ENCODE assay signal across 8 cellular contexts in the genomic region with DNA sequence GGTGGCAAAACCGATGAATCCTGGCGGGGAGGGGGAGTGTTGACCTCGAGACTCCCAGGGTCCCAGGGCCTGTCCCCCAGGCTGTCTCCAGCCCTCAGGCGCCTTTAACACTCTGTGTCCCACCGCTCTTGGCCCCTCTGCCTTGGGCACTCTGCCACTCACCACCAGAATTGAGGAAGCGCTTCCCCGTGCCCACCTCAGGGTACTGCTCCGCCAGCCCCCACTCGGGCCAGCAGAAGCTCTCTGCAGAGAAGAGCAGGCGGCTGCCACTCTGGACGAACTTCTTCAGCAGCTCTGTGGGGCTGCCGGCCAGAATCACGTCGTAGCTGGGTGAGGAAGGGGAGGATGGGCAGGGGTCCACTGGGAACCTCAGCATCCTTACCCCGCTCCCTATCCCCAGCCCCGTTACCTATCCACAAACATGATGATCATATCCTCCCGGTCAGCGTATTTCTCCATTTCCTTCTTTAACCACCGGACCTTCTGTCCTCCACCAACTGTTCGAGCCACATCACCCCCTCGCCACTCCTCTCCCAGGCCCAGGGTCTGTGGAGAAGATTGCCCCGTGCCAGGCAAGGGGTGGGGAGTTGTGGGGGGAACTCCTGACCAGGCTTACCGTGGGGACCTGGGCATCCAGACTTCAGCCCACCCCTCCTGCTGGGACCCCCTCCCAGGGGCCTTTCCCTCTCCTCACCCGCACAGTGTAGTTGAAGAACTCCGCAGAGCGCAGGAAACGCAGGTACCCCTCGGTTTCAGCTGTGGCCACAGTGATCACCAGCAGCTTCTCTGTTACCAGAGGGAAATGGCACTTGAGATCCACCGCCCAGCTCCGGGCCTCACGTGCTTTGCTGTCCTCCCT. TPM values are rescaled to one million over a fixed set of nuclear protein-coding genes. Genes with fewer than 3 reads are reported as not detected.
DNase-seq lines count a peak whose midpoint lies in the region; ATAC-seq and TF ChIP-seq lines count a peak whose summit lies in the region.

No MANE protein-coding gene starts in this region.

- no peak for TF ChIP-seq CTCF in Panc1 (IDR thresholded peaks at IDR 0.05)
- no peak for TF ChIP-seq CTCF in epithelial cell of proximal tubule (conservative IDR thresholded peaks at IDR 0.05; ENCODE audit: low read depth, low read length)
- TF ChIP-seq CTCF in ovary (IDR thresholded peaks at IDR 0.05): no peak

- H3K36me3 ChIP-seq in Panc1 (ENCODE audit: control insufficient read depth, insufficient read depth, low read length) (no peaks in the 10 kb centered on the region; the same call in 1 of the 2 replicates), ovary (no peaks in the 10 kb centered on the region)

- WGBS in ovary, 3 donors: 60 to 64% (median 63%) methylated on average over 31 of the region's 31 CpGs

- H3K27ac ChIP-seq in Panc1 (ENCODE audit: low read length) (peak overlapping the region; percentile 95), ovary (no peak overlapping the region)

- CTCF ChIA-PET in Panc1 (lab: Charles Lee): interaction anchor here (0.5 to 0.8 kb wide), 2 partner anchors 11 to 28 kb away, joined by 3 to 7 read pairs; no protein-coding TSS in a partner anchor

- peaks cover 13% of the 10 kb centered on the region for H3K4me1 ChIP-seq in Panc1 (ENCODE audit: control insufficient read depth, insufficient read depth, low read length)
- peaks cover 12% of the 10 kb centered on the region for H3K4me1 ChIP-seq in ovary (ENCODE audit: insufficient read depth)

- TF ChIP-seq POLR2A in ovary (IDR thresholded peaks at IDR 0.05): no peak

- H3K4me3 ChIP-seq in Panc1 (ENCODE audit: low read depth in 2 of 2, low read length in 2 of 2) (peak overlapping the region; percentile 85 to 97), epithelial cell of proximal tubule (ENCODE audit: low read depth, low read length) (peak overlapping the region; percentile 68), ovary (peak overlapping the region; percentile 86)

- in situ Hi-C loops in Panc1 (cut with HindIII; ENCODE audit: low pct_unique_long_range_greater_than_20kb, low sequenced_read_pairs): no loop called here

- H3K27me3 ChIP-seq in Panc1 (ENCODE audit: control insufficient read depth, insufficient read depth, low read length) (no peaks in the 10 kb centered on the region), ovary (no peaks in the 10 kb centered on the region)

- DNase-seq in GF-D8 (lab: John Stamatoyannopoulos, UW) (peak; percentile 25), Panc1 (ENCODE audit: low read depth, low spot score) (no peak), epithelial cell of proximal tubule (ENCODE audit: low read depth) (no peak), ovary (no peak), ecto neural progenitor cell (ENCODE audit: low spot score) (no peak)

- TF ChIP-seq EP300 in ovary (IDR thresholded peaks at IDR 0.05): no peak

- POLR2A ChIA-PET in Panc1 (lab: Charles Lee): no interaction called here

- intact Hi-C loops in Panc1 (cut with micrococcal nuclease; ENCODE audit: unreplicated experiment): no loop called here
- intact Hi-C loops in ovary (cut with DNase I): no loop called here

- TSS peak; percentile 80 for BruUV-seq in Panc1 (replicated peaks; lab: Mats Ljungman, UMichigan)

- H3K9me3 ChIP-seq in Panc1 (ENCODE audit: control insufficient read depth, insufficient read depth, low read depth, low read length): no peaks in the 10 kb centered on the region
- no peaks in the 10 kb centered on the region for H3K9me3 ChIP-seq in ovary

- ATAC-seq in Panc1: no peak
- no peak for ATAC-seq in GM21381 (IDR thresholded peaks at IDR 0.05; ENCODE audit: unreplicated experiment)
- no peak for ATAC-seq in HG02610 (IDR thresholded peaks at IDR 0.05; ENCODE audit: unreplicated experiment)
- ATAC-seq in HG03045 (IDR thresholded peaks at IDR 0.05; ENCODE audit: unreplicated experiment): no peak

RNA-seq across cellular contexts. Expression of a gene that starts 1.2 kb away (rescaled TPM):
- 93.0 TPM for total RNA-seq in Panc1 (2021; ENCODE audit: unreplicated experiment)
- polyA plus RNA-seq in Panc1 (2012; ENCODE audit: insufficient read length): 122 TPM
- 75.0 and 78.3 TPM in 2 replicates for total RNA-seq in epithelial cell of proximal tubule
- 10 to 100 TPM; 14.2 to 51.9 (median 38.5) TPM for total RNA-seq in ovary
- 10 to 100 TPM; 27.0 to 41.5 TPM for polyA plus RNA-seq in ovary

RNA-seq across cellular contexts. Expression of a gene that starts 1.7 kb away (rescaled TPM):
- 69.7 TPM for total RNA-seq in Panc1 (2021; ENCODE audit: unreplicated experiment)
- polyA plus RNA-seq in Panc1 (2012; ENCODE audit: insufficient read length): 75.9 TPM
- total RNA-seq in epithelial cell of proximal tubule: 119 and 129 TPM in 2 replicates
- 10 to 100 TPM; 36.2 to 84.4 (median 43.5) TPM for total RNA-seq in ovary
- polyA plus RNA-seq in ovary: 10 to 100 TPM; 27.6 to 59.7 TPM

RNA-seq across cellular contexts. Expression of a gene that starts 15.4 kb away (rescaled TPM):
- total RNA-seq in Panc1 (2021; ENCODE audit: unreplicated experiment): 0.23 TPM
- polyA plus RNA-seq in Panc1 (2012; ENCODE audit: insufficient read length): 0.11 TPM
- not detected in 2 replicates for total RNA-seq in epithelial cell of proximal tubule
- under 1 TPM in 1 of 7 donors, not detected in 6; 0.24 TPM for total RNA-seq in ovary
- not detected for polyA plus RNA-seq in ovary

RNA-seq across cellular contexts. Expression of a gene that starts 21.4 kb away (rescaled TPM):
- 8.0 TPM for total RNA-seq in Panc1 (2021; ENCODE audit: unreplicated experiment)
- 5.3 TPM for polyA plus RNA-seq in Panc1 (2012; ENCODE audit: insufficient read length)
- total RNA-seq in epithelial cell of proximal tubule: 1.9 and 3.3 TPM in 2 replicates
- total RNA-seq in ovary: 100 to 1,000 TPM in 1 of 7 donors, 10 to 100 TPM in 4, 1 to 10 TPM in 2; 9.0 to 225 (median 11.7) TPM
- 10 to 100 TPM in 1 of 2 donors, 1 to 10 TPM in 1; 3.6 to 14.6 TPM for polyA plus RNA-seq in ovary

RNA-seq across cellular contexts. Expression of a gene that starts 28.7 kb away (rescaled TPM):
- total RNA-seq in Panc1 (2021; ENCODE audit: unreplicated experiment) (110 TPM), epithelial cell of proximal tubule (189 and 215 TPM in 2 replicates), ovary (100 to 1,000 TPM; 146 to 262 (median 178) TPM)
- polyA plus RNA-seq in Panc1 (2012; ENCODE audit: insufficient read length): 208 TPM
- polyA plus RNA-seq in ovary: 100 to 1,000 TPM in 1 of 2 donors, 10 to 100 TPM in 1; 83.2 to 234 TPM
